ENCODE assay signal across 2 cellular contexts in genomic region chr2:68468801-68469200, GRCh38.
TF ChIP-seq lines count a peak whose summit lies in the region.

No MANE protein-coding gene starts in this region.

TF ChIP-seq in HCT116, 20 proteins besides CTCF, POLR2A, EP300 and RAD21 (continued from another document):
- TF ChIP-seq EZH2phosphoT487 (IDR thresholded peaks at IDR 0.05; ENCODE audit: borderline replicate concordance), result no peak
- TF ChIP-seq MAX (IDR thresholded peaks at IDR 0.05), result no peak
- TF ChIP-seq ZNF274 (IDR thresholded peaks at IDR 0.05; ENCODE audit: low read depth, low read length), result no peak
- no peak for TF ChIP-seq SRF (IDR thresholded peaks at IDR 0.05; ENCODE audit: low read depth)
- no peak for TF ChIP-seq CBX3 (IDR thresholded peaks at IDR 0.05; ENCODE audit: low read depth)
- no peak for TF ChIP-seq ZBTB33 (IDR thresholded peaks at IDR 0.05; ENCODE audit: extremely low read depth, insufficient replicate concordance, low read length)
- TF ChIP-seq POLR2AphosphoS5 (IDR thresholded peaks at IDR 0.05; ENCODE audit: low read depth, low read length), result no peak

TF ChIP-seq in HEK293T, 16 proteins besides CTCF, POLR2A, EP300 and RAD21 (continued from another document):
- TF ChIP-seq, protein P1, sequence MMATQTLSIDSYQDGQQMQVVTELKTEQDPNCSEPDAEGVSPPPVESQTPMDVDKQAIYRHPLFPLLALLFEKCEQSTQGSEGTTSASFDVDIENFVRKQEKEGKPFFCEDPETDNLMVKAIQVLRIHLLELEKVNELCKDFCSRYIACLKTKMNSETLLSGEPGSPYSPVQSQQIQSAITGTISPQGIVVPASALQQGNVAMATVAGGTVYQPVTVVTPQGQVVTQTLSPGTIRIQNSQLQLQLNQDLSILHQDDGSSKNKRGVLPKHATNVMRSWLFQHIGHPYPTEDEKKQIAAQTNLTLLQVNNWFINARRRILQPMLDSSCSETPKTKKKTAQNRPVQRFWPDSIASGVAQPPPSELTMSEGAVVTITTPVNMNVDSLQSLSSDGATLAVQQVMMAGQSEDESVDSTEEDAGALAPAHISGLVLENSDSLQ (IDR thresholded peaks at IDR 0.05), result no peak
- no peak for TF ChIP-seq CTBP1 (IDR thresholded peaks at IDR 0.05; ENCODE audit: borderline replicate concordance)
- no peak for TF ChIP-seq BHLHE40 (IDR thresholded peaks at IDR 0.05; ENCODE audit: borderline replicate concordance)
- TF ChIP-seq FOXK2 (IDR thresholded peaks at IDR 0.05), result no peak
